11 cellular contexts compared by ENCODE assay signal in genomic region chr5:143154495-143155375, GRCh38.
DNase-seq lines count a peak whose midpoint lies in the region; ATAC-seq lines count a peak whose summit lies in the region.
"Had no signal": no experiment of that assay in that cellular context is flagged by ENCODE, and none has a peak within 500 bp of the region (broad histone marks: within the 10 kb centered on the region; RNA-seq: fewer than 3 reads in every experiment).

No MANE protein-coding gene starts in this region.

- ATAC-seq in GM21447 (IDR thresholded peaks at IDR 0.05; ENCODE audit: unreplicated experiment), result no peak

- DNase-seq in Daoy (ENCODE audit: low read depth) (peak; percentile 57), SJSA1 (ENCODE audit: low read depth in 1 of 2, low spot score in 2 of 2) (peak; percentile 77 to 95), fibroblast of the conjunctiva (ENCODE audit: low read depth) (peak; percentile 14), NCI-H748 treated with DMSO at 0.1 percent for 48 hours (lab: John Stamatoyannopoulos, UW) (no peak), cortex of kidney (lab: John Stamatoyannopoulos, UW) (no peak), NCI-H524 treated with DMSO at 0.1 percent for 48 hours (lab: John Stamatoyannopoulos, UW) (no peak)
- DNase-seq: midbrain, NCI-H1105 had no signal

- H3K4me3 ChIP-seq in SJSA1 (no peak overlapping the region), rectal smooth muscle tissue (ENCODE audit: low read length) (no peak overlapping the region)
- H3K4me3 ChIP-seq: BLaER1 treated with 17β-estradiol and CSF1 and Interleukin-3, amounts not matched to agents 10 nM and 100 nM had no signal

- H3K36me3 ChIP-seq in SJSA1 (0 out of 2 replicates have a peak, but pooled peaks cover 2% of the 10 kb centered on the region), rectal smooth muscle tissue (ENCODE audit: control insufficient read depth, insufficient read depth, low read length) (no peaks in the 10 kb centered on the region)

- H3K9ac ChIP-seq in rectal smooth muscle tissue (ENCODE audit: low read length), result no peak overlapping the region
- H3K9ac ChIP-seq: BLaER1 treated with 17β-estradiol and CSF1 and Interleukin-3, amounts not matched to agents 10 nM and 100 nM had no signal

- H3K4me1 ChIP-seq in SJSA1 (replicated peaks) (peaks cover 48% of the 10 kb centered on the region), rectal smooth muscle tissue (ENCODE audit: control insufficient read depth, insufficient read depth, low read length) (peaks cover 23% of the 10 kb centered on the region)

- H3K27ac ChIP-seq in SJSA1 (peak overlapping the region; percentile 95), rectal smooth muscle tissue (ENCODE audit: low read depth, low read length) (peak overlapping the region; percentile 5)
- H3K27ac ChIP-seq: BLaER1 treated with 17β-estradiol and CSF1 and Interleukin-3, amounts not matched to agents 10 nM and 100 nM had no signal

- H3K27me3 ChIP-seq in SJSA1 (replicated peaks) (no peaks in the 10 kb centered on the region), rectal smooth muscle tissue (ENCODE audit: control insufficient read depth, insufficient read depth, low read length) (no peaks in the 10 kb centered on the region)
- H3K27me3 ChIP-seq: BLaER1 treated with 17β-estradiol and CSF1 and Interleukin-3, amounts not matched to agents 10 nM and 100 nM had no signal

- H3K9me3 ChIP-seq in SJSA1 (replicated peaks), result no peaks in the 10 kb centered on the region

Comparison
In these comparisons a context has a peak if more than half of its experiments do, and no peak if none do; other contexts are left out.
1. DNase-seq: peak in Daoy (single experiment), SJSA1 (2 of 2) and fibroblast of the conjunctiva (single experiment); none in NCI-H748 treated with DMSO at 0.1 percent for 48 hours (single experiment), cortex of kidney (single experiment) and NCI-H524 treated with DMSO at 0.1 percent for 48 hours (single experiment).